15 cellular contexts compared by ENCODE assay signal in genomic region chr19:16872728-16873127, GRCh38. TPM values are rescaled to one million over a fixed set of nuclear protein-coding genes. Genes with fewer than 3 reads are reported as not detected.
"Had no signal": no experiment of that assay in that cellular context is flagged by ENCODE, and none has a peak within 500 bp of the region (broad histone marks: within the 10 kb centered on the region; RNA-seq: fewer than 3 reads in every experiment).

No MANE protein-coding gene starts in this region.

- H3K9me3 ChIP-seq: psoas muscle, right lobe of liver had no signal

- H3K27ac ChIP-seq: psoas muscle, right lobe of liver had no signal

- H3K27me3 Mint-ChIP-seq: activated naive CD4-positive, alpha-beta T cell treated with anti-CD3 and anti-CD28 coated beads, Interleukin-2, amount 10 ng/mL, durations not matched to agents 7 days and 5 days; natural killer cell treated with Interleukin-12 subunit alpha and Interleukin-12 subunit beta and Interleukin-15 and Interleukin-18, amount 100 ng/mL, for 72 hours; stimulated activated naive CD8-positive, alpha-beta T cell treated with anti-CD3 and anti-CD28 coated beads, Interleukin-15, Interleukin-2, amounts not matched to agents 100 ng/mL and 50 ng/mL, for 24 hours had no signal

- ATAC-seq: natural killer cell treated with Interleukin-12 subunit alpha and Interleukin-12 subunit beta and Interleukin-15 and Interleukin-18, amount 100 ng/mL, for 72 hours had no signal

- H3K27me3 ChIP-seq: right lobe of liver had no signal

- DNase-seq: activated naive CD4-positive, alpha-beta T cell treated with anti-CD3 and anti-CD28 coated beads, Interleukin-2, amount 10 ng/mL, durations not matched to agents 7 days and 5 days; activated T-cell treated with anti-CD3 and anti-CD28 coated beads, Interleukin-2, amount 50 U/mL, for 1 hour; endodermal cell; erythroblast; hippocampal formation; kidney glomerular epithelial cell; occipital lobe; psoas muscle; right lobe of liver had no signal

- H3K9me3 Mint-ChIP-seq: endodermal cell had no signal

- H3K4me1 ChIP-seq: psoas muscle, right lobe of liver had no signal

- H3K4me1 Mint-ChIP-seq: endodermal cell had no signal

- H3K4me3 ChIP-seq: psoas muscle, right lobe of liver, smooth muscle cell had no signal

- H3K4me3 Mint-ChIP-seq: activated naive CD4-positive, alpha-beta T cell treated with anti-CD3 and anti-CD28 coated beads, Interleukin-2, amount 10 ng/mL, durations not matched to agents 7 days and 5 days; endodermal cell; natural killer cell treated with Interleukin-12 subunit alpha and Interleukin-12 subunit beta and Interleukin-15 and Interleukin-18, amount 100 ng/mL, for 72 hours; stimulated activated naive CD8-positive, alpha-beta T cell treated with anti-CD3 and anti-CD28 coated beads, Interleukin-15, Interleukin-2, amounts not matched to agents 100 ng/mL and 50 ng/mL, for 24 hours had no signal

- H3K27ac Mint-ChIP-seq: activated naive CD4-positive, alpha-beta T cell treated with anti-CD3 and anti-CD28 coated beads, Interleukin-2, amount 10 ng/mL, durations not matched to agents 7 days and 5 days; endodermal cell; natural killer cell treated with Interleukin-12 subunit alpha and Interleukin-12 subunit beta and Interleukin-15 and Interleukin-18, amount 100 ng/mL, for 72 hours; stimulated activated naive CD8-positive, alpha-beta T cell treated with anti-CD3 and anti-CD28 coated beads, Interleukin-15, Interleukin-2, amounts not matched to agents 100 ng/mL and 50 ng/mL, for 24 hours had no signal

RNA-seq across cellular contexts. Expression of gene F2RL3, which starts 16.1 kb away (rescaled TPM):
- total RNA-seq: astrocyte, bronchial epithelial cell, endodermal cell, temporal lobe had no signal
